1 cellular context compared by ENCODE assay signal in genomic region chr17:34319087-34319486, GRCh38.
TF ChIP-seq lines count a peak whose summit lies in the region.

Gene CCL8 (plus strand): TSS chr17:34319435. CDS start chr17:34319502, 67 bp downstream.

TF ChIP-seq in K562, 482 proteins besides CTCF, POLR2A, EP300 and RAD21 (continued from another document):
- no peak for TF ChIP-seq MITF (IDR thresholded peaks at IDR 0.05)
- 0 out of 2 replicates have a peak, but pooled peaks have one; percentile 48 for TF ChIP-seq ELF1 (tag; IDR thresholded peaks at IDR 0.05)
- TF ChIP-seq NFE2 (IDR thresholded peaks at IDR 0.05; ENCODE audit: low read depth): peak; percentile 73
